In genomic region chr19:16386619-16387240, GRCh38 we compare ENCODE assay signal across 8 cellular contexts.
DNase-seq lines count a peak whose midpoint lies in the region; ATAC-seq and TF ChIP-seq lines count a peak whose summit lies in the region.

No MANE protein-coding gene starts in this region.

- TF ChIP-seq POLR2A in heart left ventricle (IDR thresholded peaks at IDR 0.05), result no peak

- H3K4me3 ChIP-seq in CD8-positive, alpha-beta memory T cell (ENCODE audit: low read length), result no peak overlapping the region
- H3K4me3 ChIP-seq in HEK293 (ENCODE audit: low read depth, low read length) (no peak overlapping the region), adipocyte (ENCODE audit: low read length) (no peak overlapping the region), heart left ventricle (no peak overlapping the region), retinal pigment epithelial cell (ENCODE audit: low read length) (no peak overlapping the region)

- CTCF ChIA-PET in CD8-positive, alpha-beta memory T cell (lab: Charles Lee), result interaction anchor here (0.7 to 5.2 kb wide), 19 partner anchors 10 to 186 kb away, joined by 3 to 77 read pairs (median 3); partner anchors contain the start of gene KLF2
- CTCF ChIA-PET in HEK293 (lab: Yijun Ruan, JAX), result interaction anchor here (0.5 to 3.4 kb wide), 16 partner anchors 10 to 1398 kb away, joined by 3 to 29 read pairs (median 4); no protein-coding TSS in a partner anchor

- ATAC-seq in heart left ventricle (peak in 1 of 4 donors; percentile 31), GM21381 (IDR thresholded peaks at IDR 0.05; ENCODE audit: unreplicated experiment) (no peak), HG02798 (IDR thresholded peaks at IDR 0.05; ENCODE audit: poor library complexity, unreplicated experiment) (no peak)

- H3K4me1 ChIP-seq in CD8-positive, alpha-beta memory T cell (ENCODE audit: insufficient read depth, low read length), result peaks cover 37% of the 10 kb centered on the region
- H3K4me1 ChIP-seq in HEK293 (ENCODE audit: control insufficient read depth, insufficient read depth, low read length) (no peaks in the 10 kb centered on the region), adipocyte (ENCODE audit: control insufficient read depth, insufficient read depth, low read length) (peaks cover 14% of the 10 kb centered on the region), heart left ventricle (peaks cover 12 to 53% (median 43%) of the 10 kb centered on the region in 12 donors)

- H3K9ac ChIP-seq in adipocyte (ENCODE audit: low read length), result no peak overlapping the region

- 65 to 70% (median 66%) methylated on average over 10 of the region's 10 CpGs for WGBS in heart left ventricle, 4 donors

- TF ChIP-seq CTCF in HEK293 (tag by site-specific recombination; IDR thresholded peaks at IDR 0.05) (peak; percentile 66), heart left ventricle (IDR thresholded peaks at IDR 0.05) (peak; percentile 57 to 80 (median 68)), retinal pigment epithelial cell (conservative IDR thresholded peaks at IDR 0.05; ENCODE audit: low read depth, low read length) (peak; percentile 88)

- H3K9me3 ChIP-seq in CD8-positive, alpha-beta memory T cell (ENCODE audit: low read length), result no peaks in the 10 kb centered on the region
- H3K9me3 ChIP-seq in HEK293 (ENCODE audit: control insufficient read depth, insufficient read depth, low read depth, low read length) (no peaks in the 10 kb centered on the region), adipocyte (ENCODE audit: control insufficient read depth, low read length) (peaks cover 11% of the 10 kb centered on the region), heart left ventricle (peaks cover 0 to 11% (median 5%) of the 10 kb centered on the region in 12 donors)

- H3K27ac ChIP-seq in CD8-positive, alpha-beta memory T cell (ENCODE audit: low read depth, low read length), result no peak overlapping the region
- H3K27ac ChIP-seq in HEK293 (ENCODE audit: extremely low read depth, low read depth, low read length), result no peak overlapping the region
- no peak overlapping the region for H3K27ac ChIP-seq in heart left ventricle

- H3K27me3 ChIP-seq in CD8-positive, alpha-beta memory T cell (ENCODE audit: insufficient read depth, low read length, poor library complexity, severe bottlenecking), result no peaks in the 10 kb centered on the region
- no peaks in the 10 kb centered on the region for H3K27me3 ChIP-seq in adipocyte (replicated peaks; ENCODE audit: control insufficient read depth, insufficient read depth, low read length)
- no peaks in the 10 kb centered on the region for H3K27me3 ChIP-seq in heart left ventricle

- peaks cover 24% of the 10 kb centered on the region for H3K36me3 ChIP-seq in CD8-positive, alpha-beta memory T cell (ENCODE audit: insufficient read depth, low read length)
- H3K36me3 ChIP-seq in HEK293 (ENCODE audit: control insufficient read depth in 2 of 2, insufficient read depth in 1 of 2, low read length in 2 of 2) (peaks cover 22 to 75% of the 10 kb centered on the region in 2 experiments), adipocyte (ENCODE audit: control insufficient read depth, insufficient read depth, low read length, severe bottlenecking) (peaks cover 64% of the 10 kb centered on the region), heart left ventricle (peaks cover 2 to 73% (median 65%) of the 10 kb centered on the region in 9 donors)

- intact Hi-C loops in heart left ventricle (cut with DNase I), result loop anchor here in 2 of 10 donors (1.0 to 2.0 kb wide), 2 partner anchors 140 to 190 kb away; partner anchors contain the start of gene AP1M1 (in 1 of the 2)

- POLR2A ChIA-PET in CD8-positive, alpha-beta memory T cell (lab: Charles Lee), result interaction anchor here (0.5 to 1.7 kb wide), 9 partner anchors 16 to 148 kb away, joined by 3 to 8 read pairs (median 6); partner anchors contain the start of gene KLF2
- POLR2A ChIA-PET in HEK293 (lab: Yijun Ruan, JAX), result no interaction called here

- H3K4me3 Mint-ChIP-seq in CD8-positive, alpha-beta memory T cell, result no peak overlapping the region

- peak; percentile 39 to 76 (median 59) for DNase-seq in CD8-positive, alpha-beta memory T cell
- DNase-seq in RKO (ENCODE audit: low spot score) (peak; percentile 68), adipocyte (ENCODE audit: low read depth) (peak; percentile 69), heart left ventricle (peak in 2 of 5 donors; percentile 48 to 62), retinal pigment epithelial cell (ENCODE audit: low read depth) (peak; percentile 16)

- peak overlapping the region in 5 of 8 donors; percentile 1 to 83 (median 71) for H3K27ac Mint-ChIP-seq in CD8-positive, alpha-beta memory T cell

- H3K9me3 Mint-ChIP-seq in CD8-positive, alpha-beta memory T cell, result peaks cover 2 to 8% (median 6%) of the 10 kb centered on the region in 5 donors

- H3K27me3 Mint-ChIP-seq in CD8-positive, alpha-beta memory T cell, result no peaks in the 10 kb centered on the region

- peaks cover 28 to 80% (median 39%) of the 10 kb centered on the region in 3 donors for H3K36me3 Mint-ChIP-seq in CD8-positive, alpha-beta memory T cell

- peaks cover 36 to 44% (median 43%) of the 10 kb centered on the region in 3 donors for H3K4me1 Mint-ChIP-seq in CD8-positive, alpha-beta memory T cell

TF ChIP-seq in HEK293, 187 proteins besides CTCF, POLR2A, EP300 and RAD21 (continues in another document):
- no peak for TF ChIP-seq FEZF1 (tag by site-specific recombination; IDR thresholded peaks at IDR 0.05)
- TF ChIP-seq ZNF169 (tag by site-specific recombination; IDR thresholded peaks at IDR 0.05), result no peak
- no peak for TF ChIP-seq ZNF585B (tag by site-specific recombination; IDR thresholded peaks at IDR 0.05)
- no peak for TF ChIP-seq ZFP69B (tag by site-specific recombination; IDR thresholded peaks at IDR 0.05)
- no peak for TF ChIP-seq SALL2 (tag by site-specific recombination; IDR thresholded peaks at IDR 0.05; ENCODE audit: borderline replicate concordance)
- TF ChIP-seq ZNF155 (tag by site-specific recombination; IDR thresholded peaks at IDR 0.05), result no peak
- no peak for TF ChIP-seq ZNF248 (tag by site-specific recombination; IDR thresholded peaks at IDR 0.05)
- TF ChIP-seq ZNF626 (tag by site-specific recombination; IDR thresholded peaks at IDR 0.05), result no peak
- no peak for TF ChIP-seq ZNF658 (tag by site-specific recombination; IDR thresholded peaks at IDR 0.05)
- no peak for TF ChIP-seq ZNF530 (tag by site-specific recombination; IDR thresholded peaks at IDR 0.05; ENCODE audit: low read depth)
- TF ChIP-seq ELK4 (IDR thresholded peaks at IDR 0.05; ENCODE audit: borderline replicate concordance, low read depth, low read length), result no peak
- no peak for TF ChIP-seq ZNF707 (tag by site-specific recombination; IDR thresholded peaks at IDR 0.05)
- TF ChIP-seq KLF17 (tag by site-specific recombination; IDR thresholded peaks at IDR 0.05), result no peak
- TF ChIP-seq, protein P1, sequence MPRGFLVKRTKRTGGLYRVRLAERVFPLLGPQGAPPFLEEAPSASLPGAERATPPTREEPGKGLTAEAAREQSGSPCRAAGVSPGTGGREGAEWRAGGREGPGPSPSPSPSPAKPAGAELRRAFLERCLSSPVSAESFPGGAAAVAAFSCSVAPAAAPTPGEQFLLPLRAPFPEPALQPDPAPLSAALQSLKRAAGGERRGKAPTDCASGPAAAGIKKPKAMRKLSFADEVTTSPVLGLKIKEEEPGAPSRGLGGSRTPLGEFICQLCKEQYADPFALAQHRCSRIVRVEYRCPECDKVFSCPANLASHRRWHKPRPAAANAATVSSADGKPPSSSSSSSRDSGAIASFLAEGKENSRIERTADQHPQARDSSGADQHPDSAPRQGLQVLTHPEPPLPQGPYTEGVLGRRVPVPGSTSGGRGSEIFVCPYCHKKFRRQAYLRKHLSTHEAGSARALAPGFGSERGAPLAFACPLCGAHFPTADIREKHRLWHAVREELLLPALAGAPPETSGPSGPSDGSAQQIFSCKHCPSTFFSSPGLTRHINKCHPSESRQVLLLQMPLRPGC (tag by site-specific recombination; IDR thresholded peaks at IDR 0.05), result no peak
